Comparison of ENCODE assay signal across 1 cellular context in the genomic region with DNA sequence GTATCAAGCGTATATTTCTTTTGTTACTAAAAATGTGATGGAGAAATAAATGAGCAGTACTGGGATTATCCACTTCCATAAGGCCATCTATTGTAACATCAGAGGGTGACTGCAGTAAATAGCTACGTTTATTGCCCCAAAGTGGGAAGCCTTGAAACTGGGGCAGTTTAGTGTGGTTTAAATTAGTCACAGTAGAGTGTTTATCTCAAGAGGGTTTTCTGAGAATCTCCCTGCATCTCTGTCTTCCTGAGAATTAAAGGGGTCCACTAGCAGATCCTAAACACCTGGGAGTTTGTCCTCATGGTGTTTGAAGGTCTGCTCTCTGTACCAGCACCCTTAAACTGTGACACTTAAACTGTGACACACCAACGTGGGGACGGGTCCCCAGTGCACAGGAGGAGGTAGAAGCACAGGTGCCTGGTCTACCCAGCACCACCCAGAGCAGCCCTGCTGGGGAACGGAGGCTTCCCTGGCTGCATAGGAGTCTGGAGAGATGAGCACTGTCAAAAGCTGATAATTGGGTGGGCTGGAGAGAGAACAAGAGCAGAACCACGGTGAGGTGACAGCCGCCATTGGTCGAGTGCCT.
TF ChIP-seq lines count a peak whose summit lies in the region.

No MANE protein-coding gene starts in this region.

TF ChIP-seq in GM23338, 12 proteins besides CTCF, POLR2A, EP300 and RAD21:
- TF ChIP-seq, protein P1, sequence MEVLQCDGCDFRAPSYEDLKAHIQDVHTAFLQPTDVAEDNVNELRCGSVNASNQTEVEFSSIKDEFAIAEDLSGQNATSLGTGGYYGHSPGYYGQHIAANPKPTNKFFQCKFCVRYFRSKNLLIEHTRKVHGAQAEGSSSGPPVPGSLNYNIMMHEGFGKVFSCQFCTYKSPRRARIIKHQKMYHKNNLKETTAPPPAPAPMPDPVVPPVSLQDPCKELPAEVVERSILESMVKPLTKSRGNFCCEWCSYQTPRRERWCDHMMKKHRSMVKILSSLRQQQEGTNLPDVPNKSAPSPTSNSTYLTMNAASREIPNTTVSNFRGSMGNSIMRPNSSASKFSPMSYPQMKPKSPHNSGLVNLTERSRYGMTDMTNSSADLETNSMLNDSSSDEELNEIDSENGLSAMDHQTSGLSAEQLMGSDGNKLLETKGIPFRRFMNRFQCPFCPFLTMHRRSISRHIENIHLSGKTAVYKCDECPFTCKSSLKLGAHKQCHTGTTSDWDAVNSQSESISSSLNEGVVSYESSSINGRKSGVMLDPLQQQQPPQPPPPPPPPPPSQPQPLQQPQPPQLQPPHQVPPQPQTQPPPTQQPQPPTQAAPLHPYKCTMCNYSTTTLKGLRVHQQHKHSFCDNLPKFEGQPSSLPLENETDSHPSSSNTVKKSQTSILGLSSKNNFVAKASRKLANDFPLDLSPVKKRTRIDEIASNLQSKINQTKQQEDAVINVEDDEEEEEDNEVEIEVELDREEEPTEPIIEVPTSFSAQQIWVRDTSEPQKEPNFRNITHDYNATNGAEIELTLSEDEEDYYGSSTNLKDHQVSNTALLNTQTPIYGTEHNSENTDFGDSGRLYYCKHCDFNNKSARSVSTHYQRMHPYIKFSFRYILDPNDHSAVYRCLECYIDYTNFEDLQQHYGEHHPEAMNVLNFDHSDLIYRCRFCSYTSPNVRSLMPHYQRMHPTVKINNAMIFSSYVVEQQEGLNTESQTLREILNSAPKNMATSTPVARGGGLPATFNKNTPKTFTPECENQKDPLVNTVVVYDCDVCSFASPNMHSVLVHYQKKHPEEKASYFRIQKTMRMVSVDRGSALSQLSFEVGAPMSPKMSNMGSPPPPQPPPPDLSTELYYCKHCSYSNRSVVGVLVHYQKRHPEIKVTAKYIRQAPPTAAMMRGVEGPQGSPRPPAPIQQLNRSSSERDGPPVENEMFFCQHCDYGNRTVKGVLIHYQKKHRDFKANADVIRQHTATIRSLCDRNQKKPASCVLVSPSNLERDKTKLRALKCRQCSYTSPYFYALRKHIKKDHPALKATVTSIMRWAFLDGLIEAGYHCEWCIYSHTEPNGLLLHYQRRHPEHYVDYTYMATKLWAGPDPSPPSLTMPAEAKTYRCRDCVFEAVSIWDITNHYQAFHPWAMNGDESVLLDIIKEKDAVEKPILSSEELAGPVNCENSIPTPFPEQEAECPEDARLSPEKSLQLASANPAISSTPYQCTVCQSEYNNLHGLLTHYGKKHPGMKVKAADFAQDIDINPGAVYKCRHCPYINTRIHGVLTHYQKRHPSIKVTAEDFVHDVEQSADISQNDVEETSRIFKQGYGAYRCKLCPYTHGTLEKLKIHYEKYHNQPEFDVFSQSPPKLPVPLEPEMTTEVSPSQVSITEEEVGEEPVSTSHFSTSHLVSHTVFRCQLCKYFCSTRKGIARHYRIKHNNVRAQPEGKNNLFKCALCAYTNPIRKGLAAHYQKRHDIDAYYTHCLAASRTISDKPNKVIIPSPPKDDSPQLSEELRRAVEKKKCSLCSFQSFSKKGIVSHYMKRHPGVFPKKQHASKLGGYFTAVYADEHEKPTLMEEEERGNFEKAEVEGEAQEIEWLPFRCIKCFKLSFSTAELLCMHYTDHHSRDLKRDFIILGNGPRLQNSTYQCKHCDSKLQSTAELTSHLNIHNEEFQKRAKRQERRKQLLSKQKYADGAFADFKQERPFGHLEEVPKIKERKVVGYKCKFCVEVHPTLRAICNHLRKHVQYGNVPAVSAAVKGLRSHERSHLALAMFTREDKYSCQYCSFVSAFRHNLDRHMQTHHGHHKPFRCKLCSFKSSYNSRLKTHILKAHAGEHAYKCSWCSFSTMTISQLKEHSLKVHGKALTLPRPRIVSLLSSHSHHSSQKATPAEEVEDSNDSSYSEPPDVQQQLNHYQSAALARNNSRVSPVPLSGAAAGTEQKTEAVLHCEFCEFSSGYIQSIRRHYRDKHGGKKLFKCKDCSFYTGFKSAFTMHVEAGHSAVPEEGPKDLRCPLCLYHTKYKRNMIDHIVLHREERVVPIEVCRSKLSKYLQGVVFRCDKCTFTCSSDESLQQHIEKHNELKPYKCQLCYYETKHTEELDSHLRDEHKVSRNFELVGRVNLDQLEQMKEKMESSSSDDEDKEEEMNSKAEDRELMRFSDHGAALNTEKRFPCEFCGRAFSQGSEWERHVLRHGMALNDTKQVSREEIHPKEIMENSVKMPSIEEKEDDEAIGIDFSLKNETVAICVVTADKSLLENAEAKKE (CRISPR knock-in tag; IDR thresholded peaks at IDR 0.05): no peak
- TF ChIP-seq JUNB (IDR thresholded peaks at IDR 0.05; ENCODE audit: unreplicated experiment) (no peak), EZH2 (IDR thresholded peaks at IDR 0.05; ENCODE audit: low read depth, unreplicated experiment) (no peak)
